Comparison of ENCODE assay signal across 1 cellular context in the genomic region with DNA sequence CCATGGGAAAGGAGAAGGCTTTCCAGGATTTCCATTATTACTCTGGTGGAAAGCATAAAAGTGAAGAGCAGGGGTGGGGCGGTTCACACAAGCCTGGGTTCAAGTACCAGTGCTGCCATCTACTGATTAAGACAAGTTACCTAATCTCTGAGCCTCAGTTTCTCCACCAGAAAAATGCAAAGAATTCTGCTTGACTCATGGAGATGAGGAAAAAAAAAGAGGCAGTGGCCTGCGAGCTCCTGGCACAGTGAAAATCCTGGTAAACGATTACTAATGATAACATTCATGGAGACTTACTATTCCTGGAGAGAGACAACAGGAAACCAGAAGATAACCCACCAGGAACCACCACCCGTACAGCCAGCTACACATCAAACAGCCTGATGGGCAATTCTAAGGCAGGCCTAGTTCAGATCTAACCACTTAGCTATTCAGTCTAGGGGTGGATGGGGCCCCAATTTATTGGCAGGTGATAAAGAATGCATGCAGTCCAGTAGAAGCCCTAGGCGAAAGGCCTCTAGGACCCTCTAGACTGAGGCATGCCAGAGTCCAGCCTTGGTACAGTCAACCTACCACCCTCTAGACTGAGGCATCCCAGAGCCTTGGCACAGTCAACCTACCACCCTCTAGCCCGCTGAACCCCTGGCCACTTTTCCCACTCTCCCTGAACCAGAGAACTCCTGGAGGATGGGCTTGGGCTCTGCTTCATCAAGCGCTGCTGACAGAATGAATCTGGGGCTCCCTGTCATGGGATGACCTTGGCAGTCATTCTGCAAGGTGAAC.
TF ChIP-seq lines count a peak whose summit lies in the region.

No MANE protein-coding gene starts in this region.

TF ChIP-seq in GM23338, 12 proteins besides CTCF, POLR2A, EP300 and RAD21 (continued from another document):
- TF ChIP-seq, protein P1, sequence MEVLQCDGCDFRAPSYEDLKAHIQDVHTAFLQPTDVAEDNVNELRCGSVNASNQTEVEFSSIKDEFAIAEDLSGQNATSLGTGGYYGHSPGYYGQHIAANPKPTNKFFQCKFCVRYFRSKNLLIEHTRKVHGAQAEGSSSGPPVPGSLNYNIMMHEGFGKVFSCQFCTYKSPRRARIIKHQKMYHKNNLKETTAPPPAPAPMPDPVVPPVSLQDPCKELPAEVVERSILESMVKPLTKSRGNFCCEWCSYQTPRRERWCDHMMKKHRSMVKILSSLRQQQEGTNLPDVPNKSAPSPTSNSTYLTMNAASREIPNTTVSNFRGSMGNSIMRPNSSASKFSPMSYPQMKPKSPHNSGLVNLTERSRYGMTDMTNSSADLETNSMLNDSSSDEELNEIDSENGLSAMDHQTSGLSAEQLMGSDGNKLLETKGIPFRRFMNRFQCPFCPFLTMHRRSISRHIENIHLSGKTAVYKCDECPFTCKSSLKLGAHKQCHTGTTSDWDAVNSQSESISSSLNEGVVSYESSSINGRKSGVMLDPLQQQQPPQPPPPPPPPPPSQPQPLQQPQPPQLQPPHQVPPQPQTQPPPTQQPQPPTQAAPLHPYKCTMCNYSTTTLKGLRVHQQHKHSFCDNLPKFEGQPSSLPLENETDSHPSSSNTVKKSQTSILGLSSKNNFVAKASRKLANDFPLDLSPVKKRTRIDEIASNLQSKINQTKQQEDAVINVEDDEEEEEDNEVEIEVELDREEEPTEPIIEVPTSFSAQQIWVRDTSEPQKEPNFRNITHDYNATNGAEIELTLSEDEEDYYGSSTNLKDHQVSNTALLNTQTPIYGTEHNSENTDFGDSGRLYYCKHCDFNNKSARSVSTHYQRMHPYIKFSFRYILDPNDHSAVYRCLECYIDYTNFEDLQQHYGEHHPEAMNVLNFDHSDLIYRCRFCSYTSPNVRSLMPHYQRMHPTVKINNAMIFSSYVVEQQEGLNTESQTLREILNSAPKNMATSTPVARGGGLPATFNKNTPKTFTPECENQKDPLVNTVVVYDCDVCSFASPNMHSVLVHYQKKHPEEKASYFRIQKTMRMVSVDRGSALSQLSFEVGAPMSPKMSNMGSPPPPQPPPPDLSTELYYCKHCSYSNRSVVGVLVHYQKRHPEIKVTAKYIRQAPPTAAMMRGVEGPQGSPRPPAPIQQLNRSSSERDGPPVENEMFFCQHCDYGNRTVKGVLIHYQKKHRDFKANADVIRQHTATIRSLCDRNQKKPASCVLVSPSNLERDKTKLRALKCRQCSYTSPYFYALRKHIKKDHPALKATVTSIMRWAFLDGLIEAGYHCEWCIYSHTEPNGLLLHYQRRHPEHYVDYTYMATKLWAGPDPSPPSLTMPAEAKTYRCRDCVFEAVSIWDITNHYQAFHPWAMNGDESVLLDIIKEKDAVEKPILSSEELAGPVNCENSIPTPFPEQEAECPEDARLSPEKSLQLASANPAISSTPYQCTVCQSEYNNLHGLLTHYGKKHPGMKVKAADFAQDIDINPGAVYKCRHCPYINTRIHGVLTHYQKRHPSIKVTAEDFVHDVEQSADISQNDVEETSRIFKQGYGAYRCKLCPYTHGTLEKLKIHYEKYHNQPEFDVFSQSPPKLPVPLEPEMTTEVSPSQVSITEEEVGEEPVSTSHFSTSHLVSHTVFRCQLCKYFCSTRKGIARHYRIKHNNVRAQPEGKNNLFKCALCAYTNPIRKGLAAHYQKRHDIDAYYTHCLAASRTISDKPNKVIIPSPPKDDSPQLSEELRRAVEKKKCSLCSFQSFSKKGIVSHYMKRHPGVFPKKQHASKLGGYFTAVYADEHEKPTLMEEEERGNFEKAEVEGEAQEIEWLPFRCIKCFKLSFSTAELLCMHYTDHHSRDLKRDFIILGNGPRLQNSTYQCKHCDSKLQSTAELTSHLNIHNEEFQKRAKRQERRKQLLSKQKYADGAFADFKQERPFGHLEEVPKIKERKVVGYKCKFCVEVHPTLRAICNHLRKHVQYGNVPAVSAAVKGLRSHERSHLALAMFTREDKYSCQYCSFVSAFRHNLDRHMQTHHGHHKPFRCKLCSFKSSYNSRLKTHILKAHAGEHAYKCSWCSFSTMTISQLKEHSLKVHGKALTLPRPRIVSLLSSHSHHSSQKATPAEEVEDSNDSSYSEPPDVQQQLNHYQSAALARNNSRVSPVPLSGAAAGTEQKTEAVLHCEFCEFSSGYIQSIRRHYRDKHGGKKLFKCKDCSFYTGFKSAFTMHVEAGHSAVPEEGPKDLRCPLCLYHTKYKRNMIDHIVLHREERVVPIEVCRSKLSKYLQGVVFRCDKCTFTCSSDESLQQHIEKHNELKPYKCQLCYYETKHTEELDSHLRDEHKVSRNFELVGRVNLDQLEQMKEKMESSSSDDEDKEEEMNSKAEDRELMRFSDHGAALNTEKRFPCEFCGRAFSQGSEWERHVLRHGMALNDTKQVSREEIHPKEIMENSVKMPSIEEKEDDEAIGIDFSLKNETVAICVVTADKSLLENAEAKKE (CRISPR knock-in tag; IDR thresholded peaks at IDR 0.05): no peak
- TF ChIP-seq EZH2phosphoT487 (IDR thresholded peaks at IDR 0.05; ENCODE audit: unreplicated experiment) (no peak), STAT1 (IDR thresholded peaks at IDR 0.05; ENCODE audit: unreplicated experiment) (no peak), JUNB (IDR thresholded peaks at IDR 0.05; ENCODE audit: unreplicated experiment) (no peak), EZH2 (IDR thresholded peaks at IDR 0.05; ENCODE audit: low read depth, unreplicated experiment) (no peak), POLR2AphosphoS5 (IDR thresholded peaks at IDR 0.05; ENCODE audit: low read depth) (no peak)
- TF ChIP-seq, protein P2, sequence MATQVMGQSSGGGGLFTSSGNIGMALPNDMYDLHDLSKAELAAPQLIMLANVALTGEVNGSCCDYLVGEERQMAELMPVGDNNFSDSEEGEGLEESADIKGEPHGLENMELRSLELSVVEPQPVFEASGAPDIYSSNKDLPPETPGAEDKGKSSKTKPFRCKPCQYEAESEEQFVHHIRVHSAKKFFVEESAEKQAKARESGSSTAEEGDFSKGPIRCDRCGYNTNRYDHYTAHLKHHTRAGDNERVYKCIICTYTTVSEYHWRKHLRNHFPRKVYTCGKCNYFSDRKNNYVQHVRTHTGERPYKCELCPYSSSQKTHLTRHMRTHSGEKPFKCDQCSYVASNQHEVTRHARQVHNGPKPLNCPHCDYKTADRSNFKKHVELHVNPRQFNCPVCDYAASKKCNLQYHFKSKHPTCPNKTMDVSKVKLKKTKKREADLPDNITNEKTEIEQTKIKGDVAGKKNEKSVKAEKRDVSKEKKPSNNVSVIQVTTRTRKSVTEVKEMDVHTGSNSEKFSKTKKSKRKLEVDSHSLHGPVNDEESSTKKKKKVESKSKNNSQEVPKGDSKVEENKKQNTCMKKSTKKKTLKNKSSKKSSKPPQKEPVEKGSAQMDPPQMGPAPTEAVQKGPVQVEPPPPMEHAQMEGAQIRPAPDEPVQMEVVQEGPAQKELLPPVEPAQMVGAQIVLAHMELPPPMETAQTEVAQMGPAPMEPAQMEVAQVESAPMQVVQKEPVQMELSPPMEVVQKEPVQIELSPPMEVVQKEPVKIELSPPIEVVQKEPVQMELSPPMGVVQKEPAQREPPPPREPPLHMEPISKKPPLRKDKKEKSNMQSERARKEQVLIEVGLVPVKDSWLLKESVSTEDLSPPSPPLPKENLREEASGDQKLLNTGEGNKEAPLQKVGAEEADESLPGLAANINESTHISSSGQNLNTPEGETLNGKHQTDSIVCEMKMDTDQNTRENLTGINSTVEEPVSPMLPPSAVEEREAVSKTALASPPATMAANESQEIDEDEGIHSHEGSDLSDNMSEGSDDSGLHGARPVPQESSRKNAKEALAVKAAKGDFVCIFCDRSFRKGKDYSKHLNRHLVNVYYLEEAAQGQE (IDR thresholded peaks at IDR 0.05; ENCODE audit: unreplicated experiment): no peak
- TF ChIP-seq, protein P3, sequence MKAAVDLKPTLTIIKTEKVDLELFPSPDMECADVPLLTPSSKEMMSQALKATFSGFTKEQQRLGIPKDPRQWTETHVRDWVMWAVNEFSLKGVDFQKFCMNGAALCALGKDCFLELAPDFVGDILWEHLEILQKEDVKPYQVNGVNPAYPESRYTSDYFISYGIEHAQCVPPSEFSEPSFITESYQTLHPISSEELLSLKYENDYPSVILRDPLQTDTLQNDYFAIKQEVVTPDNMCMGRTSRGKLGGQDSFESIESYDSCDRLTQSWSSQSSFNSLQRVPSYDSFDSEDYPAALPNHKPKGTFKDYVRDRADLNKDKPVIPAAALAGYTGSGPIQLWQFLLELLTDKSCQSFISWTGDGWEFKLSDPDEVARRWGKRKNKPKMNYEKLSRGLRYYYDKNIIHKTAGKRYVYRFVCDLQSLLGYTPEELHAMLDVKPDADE (IDR thresholded peaks at IDR 0.05): no peak
